8 cellular contexts compared by ENCODE assay signal in genomic region chr14:21192447-21192822, GRCh38. TPM values are rescaled to one million over a fixed set of nuclear protein-coding genes. Genes with fewer than 3 reads are reported as not detected.
DNase-seq lines count a peak whose midpoint lies in the region; ATAC-seq, FAIRE-seq and TF ChIP-seq lines count a peak whose summit lies in the region.

No MANE protein-coding gene starts in this region.

- peak overlapping the region; percentile 53; the same call in 1 of the 2 replicates for H3K4me3 ChIP-seq in Karpas-422 (ENCODE audit: low read length)
- H3K4me3 ChIP-seq in bronchial epithelial cell (ENCODE audit: low read depth, low read length) = no peak overlapping the region

- H3K27me3 ChIP-seq in Karpas-422 (ENCODE audit: low read length) (no peaks in the 10 kb centered on the region), bronchial epithelial cell (ENCODE audit: control insufficient read depth, insufficient read depth, low read length) (peaks cover 4% of the 10 kb centered on the region)

- peak overlapping the region; percentile 87 for H2AFZ ChIP-seq in Karpas-422 (ENCODE audit: low read length)

- no peak for TF ChIP-seq CTCF in CD14-positive monocyte (IDR thresholded peaks at IDR 0.05)
- no peak for TF ChIP-seq CTCF in bronchial epithelial cell (IDR thresholded peaks at IDR 0.05; ENCODE audit: insufficient read depth, low read length, severe bottlenecking)

- H3K4me1 ChIP-seq in Karpas-422 (ENCODE audit: low read length) = peaks cover 18% of the 10 kb centered on the region

- peak; percentile 60 for FAIRE-seq in bronchial epithelial cell (lab: Jason Lieb, UNC)

- H4K20me1 ChIP-seq in Karpas-422 (ENCODE audit: insufficient read depth, low read depth, low read length) = no peaks in the 10 kb centered on the region

- H3K36me3 ChIP-seq in Karpas-422 (ENCODE audit: insufficient read depth, low read length) (no peaks in the 10 kb centered on the region), bronchial epithelial cell (ENCODE audit: control insufficient read depth, insufficient read depth, low read length) (no peaks in the 10 kb centered on the region)

- no peak overlapping the region for H3K27ac ChIP-seq in Karpas-422 (ENCODE audit: low read length)

- no peaks in the 10 kb centered on the region for H3K79me2 ChIP-seq in Karpas-422 (ENCODE audit: low read length)

- no peaks in the 10 kb centered on the region for H3K9me3 ChIP-seq in Karpas-422 (ENCODE audit: low read length)

- no peaks in the 10 kb centered on the region for H3K9me2 ChIP-seq in Karpas-422 (replicated peaks; ENCODE audit: insufficient read depth, low read length)

- POLR2A ChIA-PET in naive thymus-derived CD8-positive, alpha-beta T cell (lab: Charles Lee) = interaction anchor here (0.8 to 1.7 kb wide), 3 partner anchors 14 to 50 kb away, joined by 4 read pairs; no protein-coding TSS in a partner anchor

- H3K4me1 Mint-ChIP-seq in CD14-positive monocyte = peaks cover 17% of the 10 kb centered on the region
- H3K4me1 Mint-ChIP-seq in naive thymus-derived CD8-positive, alpha-beta T cell = peaks cover 5 to 22% (median 10%) of the 10 kb centered on the region in 4 donors

- peak overlapping the region; percentile 69 for H3K4me2 ChIP-seq in Karpas-422 (ENCODE audit: low read depth, low read length, poor library complexity, severe bottlenecking)

- H3K4me3 Mint-ChIP-seq in CD14-positive monocyte = peak overlapping the region; percentile 53 to 81
- H3K4me3 Mint-ChIP-seq in naive thymus-derived CD8-positive, alpha-beta T cell = peak overlapping the region; percentile 42 to 86 (median 79)

- intact Hi-C loops in CD14-positive monocyte (cut with micrococcal nuclease) = no loop called here

- H3K9me3 Mint-ChIP-seq in CD14-positive monocyte = peaks cover 0 to 4% (median 0%) of the 10 kb centered on the region in 7 donors
- H3K9me3 Mint-ChIP-seq in naive thymus-derived CD8-positive, alpha-beta T cell = no peaks in the 10 kb centered on the region

- peak overlapping the region; percentile 48 for H3K9ac ChIP-seq in Karpas-422 (ENCODE audit: low read length)

- no peaks in the 10 kb centered on the region for H3K36me3 Mint-ChIP-seq in CD14-positive monocyte
- H3K36me3 Mint-ChIP-seq in naive thymus-derived CD8-positive, alpha-beta T cell = no peaks in the 10 kb centered on the region

- H3K27ac Mint-ChIP-seq in CD14-positive monocyte = no peak overlapping the region
- H3K27ac Mint-ChIP-seq in naive thymus-derived CD8-positive, alpha-beta T cell = peak overlapping the region in 2 of 10 donors; percentile 3 to 18

- no peak for DNase-seq in CD14-positive monocyte (ENCODE audit: low spot score)
- no peak for DNase-seq in Karpas-422
- DNase-seq in bronchial epithelial cell (ENCODE audit: low read depth) = no peak
- DNase-seq in naive thymus-derived CD8-positive, alpha-beta T cell = no peak
- no peak for DNase-seq in NCI-H2081 treated with DMSO at 0.1 percent for 48 hours (lab: John Stamatoyannopoulos, UW)
- no peak for DNase-seq in cerebellum (ENCODE audit: low spot score)

- peaks cover 1 to 6% (median 1%) of the 10 kb centered on the region in 3 donors for H3K27me3 Mint-ChIP-seq in CD14-positive monocyte (ENCODE audit: low read depth in 3 of 3)
- H3K27me3 Mint-ChIP-seq in naive thymus-derived CD8-positive, alpha-beta T cell = no peaks in the 10 kb centered on the region

- no peak for ATAC-seq in naive thymus-derived CD8-positive, alpha-beta T cell
- no peak for ATAC-seq in HG03039 (IDR thresholded peaks at IDR 0.05; ENCODE audit: unreplicated experiment)
- no peak for ATAC-seq in GM21786 (IDR thresholded peaks at IDR 0.05; ENCODE audit: unreplicated experiment)

RNA-seq across cellular contexts. Expression of gene OR5AU1, which starts 36.6 kb away (rescaled TPM):
- polyA plus RNA-seq in CD14-positive monocyte = not detected
- not detected in 2 replicates for total RNA-seq in Karpas-422 (2014; rRNA removed; shearing (Covaris generic); ENCODE audit: low replicate concordance)
- total RNA-seq in bronchial epithelial cell (not detected in 2 replicates), cerebellum (not detected)
- not detected for total RNA-seq in naive thymus-derived CD8-positive, alpha-beta T cell
- polyA plus RNA-seq in naive thymus-derived CD8-positive, alpha-beta T cell = not detected
